24 cellular contexts compared by ENCODE assay signal in genomic region chr16:10661236-10661635, GRCh38. TPM values are rescaled to one million over a fixed set of nuclear protein-coding genes. Genes with fewer than 3 reads are reported as not detected.
"Had no signal": no experiment of that assay in that cellular context is flagged by ENCODE, and none has a peak within 500 bp of the region (broad histone marks: within the 10 kb centered on the region; RNA-seq: fewer than 3 reads in every experiment).

No MANE protein-coding gene starts in this region.

- FAIRE-seq: K562 had no signal

- H3K4me3 ChIP-seq: K562 had no signal

- DNase-seq: MV-4-11, NCI-H1048, NCI-H1105, NCI-H1417, NCI-H1436 treated with DMSO at 0.1 percent for 48 hours, NCI-H1930, NCI-H2081, NCI-H2107, NCI-H2227 treated with DMSO at 0.1 percent for 48 hours, NCI-H510A, NCI-H524 treated with DMSO at 0.1 percent for 48 hours, NCI-H69, NCI-H774, PC-3, SHP77, SK-N-SH, SW 1271, T-cell had no signal

- H3K9me2 ChIP-seq: SK-N-SH had no signal

- H3K9ac ChIP-seq: SK-N-SH had no signal

- H3K36me3 Mint-ChIP-seq: IgD-negative memory B cell, T-cell had no signal

- H3K27ac Mint-ChIP-seq: IgD-negative memory B cell, T-cell had no signal

- H3K27ac ChIP-seq: RWPE1 had no signal

- H3K4me1 Mint-ChIP-seq: T-cell had no signal

- H3K9me3 Mint-ChIP-seq: IgD-negative memory B cell, T-cell had no signal

- H3K9me3 ChIP-seq: SK-N-SH had no signal

- ATAC-seq: K562, Panc1, PC-3, T-cell had no signal

- H3K4me2 ChIP-seq: SK-N-SH had no signal

- H3K4me3 Mint-ChIP-seq: IgD-negative memory B cell, T-cell had no signal

RNA-seq across cellular contexts. Expression of gene TEKT5, which starts 33.5 kb away (rescaled TPM):
- total RNA-seq: K562, LHCN-M2, MCF 10A, PC-3, T-cell had no signal
- polyA plus RNA-seq: IgD-negative memory B cell, SK-N-SH had no signal
